ENCODE assay signal across 7 cellular contexts in the genomic region with DNA sequence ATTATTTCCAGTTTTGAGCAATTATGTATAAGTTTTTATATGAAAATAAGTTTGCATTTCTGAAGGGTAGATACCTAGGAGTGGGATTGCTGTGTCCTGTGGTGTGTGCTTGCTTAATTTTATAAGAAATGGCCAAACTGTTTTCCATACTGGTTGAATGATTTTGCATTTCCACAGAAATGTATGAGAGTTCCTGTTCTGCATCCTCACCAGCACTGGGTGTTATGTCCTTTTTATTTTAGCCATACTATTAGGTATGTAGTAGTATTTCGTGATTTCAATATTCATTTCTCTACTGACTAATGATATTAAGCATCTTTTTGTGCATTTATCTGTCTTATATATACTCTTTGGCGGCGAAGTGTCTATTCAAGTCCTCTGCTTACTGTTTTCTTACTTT.
"Had no signal": no experiment of that assay in that cellular context is flagged by ENCODE, and none has a peak within 500 bp of the region (broad histone marks: within the 10 kb centered on the region; RNA-seq: fewer than 3 reads in every experiment).

No MANE protein-coding gene starts in this region.

- H3K9ac ChIP-seq: KMS-11 had no signal

- FAIRE-seq: HepG2, HTR-8/SVneo had no signal

- H3K4me2 ChIP-seq: KMS-11 had no signal

- H3K27ac ChIP-seq: HL-60, KMS-11 had no signal

- DNase-seq: IMR-90, KBM-7, KG1 had no signal

- ATAC-seq: HepG2 had no signal
